ENCODE assay signal across 17 cellular contexts in genomic region chr10:45091968-45092367, GRCh38.
DNase-seq lines count a peak whose midpoint lies in the region; ATAC-seq and TF ChIP-seq lines count a peak whose summit lies in the region.
"Had no signal": no experiment of that assay in that cellular context is flagged by ENCODE, and none has a peak within 500 bp of the region (broad histone marks: within the 10 kb centered on the region; RNA-seq: fewer than 3 reads in every experiment).

No MANE protein-coding gene starts in this region.

- H3K27ac ChIP-seq in BLaER1 treated with 17β-estradiol and CSF1 and Interleukin-3, amounts not matched to agents 10 nM and 100 nM, result no peak overlapping the region
- no peak overlapping the region for H3K27ac ChIP-seq in vagina
- H3K27ac ChIP-seq: SJSA1, upper lobe of left lung had no signal

- intact Hi-C loops in vagina (cut with DNase I), result no loop called here

- H3K4me2 ChIP-seq in BLaER1 treated with 17β-estradiol and CSF1 and Interleukin-3, amounts not matched to agents 10 nM and 100 nM, result peak overlapping the region in 9 of 11 experiments; percentile 33 to 81 (median 67); a peak in 16 of 22 replicates

- 0 out of 22 replicates have a peak, but pooled peaks cover 0 to 5% (median 0%) of the 10 kb centered on the region in 11 experiments for H3K9me3 ChIP-seq in BLaER1 treated with 17β-estradiol and CSF1 and Interleukin-3, amounts not matched to agents 10 nM and 100 nM (replicated peaks in 1 of 11)
- H3K9me3 ChIP-seq in vagina, result no peaks in the 10 kb centered on the region
- H3K9me3 ChIP-seq: HAP-1, SJSA1, upper lobe of left lung had no signal

- ATAC-seq in HG03342 (IDR thresholded peaks at IDR 0.05; ENCODE audit: unreplicated experiment), result no peak
- ATAC-seq: left lobe of liver, Panc1 had no signal

- H3K27me3 ChIP-seq in BLaER1 treated with 17β-estradiol and CSF1 and Interleukin-3, amounts not matched to agents 10 nM and 100 nM, result no peaks in the 10 kb centered on the region
- no peaks in the 10 kb centered on the region for H3K27me3 ChIP-seq in vagina
- H3K27me3 ChIP-seq: SJSA1, upper lobe of left lung had no signal

- peaks cover 0 to 29% (median 19%) of the 10 kb centered on the region in 10 experiments; a peak in 17 of 20 replicates for H3K4me1 ChIP-seq in BLaER1 treated with 17β-estradiol and CSF1 and Interleukin-3, amounts not matched to agents 10 nM and 100 nM
- H3K4me1 ChIP-seq in vagina, result no peaks in the 10 kb centered on the region
- H3K4me1 ChIP-seq: SJSA1, upper lobe of left lung had no signal

- no peaks in the 10 kb centered on the region for H3K36me3 ChIP-seq in BLaER1 treated with 17β-estradiol and CSF1 and Interleukin-3, amounts not matched to agents 10 nM and 100 nM
- no peaks in the 10 kb centered on the region for H3K36me3 ChIP-seq in vagina
- H3K36me3 ChIP-seq: HAP-1, SJSA1, upper lobe of left lung had no signal

- peak; percentile 24 for DNase-seq in Ammon's horn (ENCODE audit: low spot score)
- DNase-seq in NCI-H446 treated with DMSO at 0.1 percent for 48 hours (lab: John Stamatoyannopoulos, UW), result peak; percentile 32
- peak; percentile 41 for DNase-seq in medulla oblongata (ENCODE audit: extremely low spot score)
- DNase-seq in DMS153 treated with DMSO at 0.1 percent for 48 hours (lab: John Stamatoyannopoulos, UW; ENCODE audit: unreplicated experiment), result no peak
- no peak for DNase-seq in vagina (ENCODE audit: extremely low spot score in 2 of 2)
- DNase-seq: activated CD4-positive, alpha-beta T cell treated with anti-CD3 and anti-CD28 coated beads, Interleukin-2, amount 50 U/mL, for 48 hours; activated effector memory CD4-positive, alpha-beta T cell treated with anti-CD3 and anti-CD28 coated beads, Interleukin-2, amount 50 U/mL, for 16 hours; cortex of kidney; glutamatergic neuron; NCI-H187 had no signal

- H4K20me1 ChIP-seq in BLaER1 treated with 17β-estradiol and CSF1 and Interleukin-3, amounts not matched to agents 10 nM and 100 nM, result no peaks in the 10 kb centered on the region

- H3K4me3 ChIP-seq in BLaER1 treated with 17β-estradiol and CSF1 and Interleukin-3, amounts not matched to agents 10 nM and 100 nM, result no peak overlapping the region
- H3K4me3 ChIP-seq in vagina, result no peak overlapping the region
- H3K4me3 ChIP-seq: HAP-1, SJSA1, upper lobe of left lung had no signal

- TF ChIP-seq CTCF in vagina (IDR thresholded peaks at IDR 0.05), result no peak

- no peak for TF ChIP-seq POLR2A in vagina (IDR thresholded peaks at IDR 0.05)

- no peak overlapping the region for H3K9ac ChIP-seq in BLaER1 treated with 17β-estradiol and CSF1 and Interleukin-3, amounts not matched to agents 10 nM and 100 nM

Comparison
In these comparisons a context has a peak if more than half of its experiments do, and no peak if none do; other contexts are left out.
1. DNase-seq: peak in Ammon's horn (single experiment), NCI-H446 treated with DMSO at 0.1 percent for 48 hours (single experiment) and medulla oblongata (single experiment); none in DMS153 treated with DMSO at 0.1 percent for 48 hours (single experiment) and vagina (0 of 2).